In genomic region chr7:47332681-47333080, GRCh38 we compare ENCODE assay signal across 16 cellular contexts.
"Had no signal": no experiment of that assay in that cellular context is flagged by ENCODE, and none has a peak within 500 bp of the region (broad histone marks: within the 10 kb centered on the region; RNA-seq: fewer than 3 reads in every experiment).

No MANE protein-coding gene starts in this region.

- H3K4me1 Mint-ChIP-seq: activated CD4-positive, alpha-beta T cell treated with anti-CD3 and anti-CD28 coated beads, Interleukin-2, amount 10 ng/mL, durations not matched to agents 7 days and 5 days; activated naive CD8-positive, alpha-beta T cell treated with anti-CD3 and anti-CD28 coated beads, Interleukin-2, amount 10 ng/mL, durations not matched to agents 7 days and 5 days had no signal

- H3K9me3 ChIP-seq: ovary, tibial artery had no signal

- H3K9me3 Mint-ChIP-seq: activated CD4-positive, alpha-beta T cell treated with anti-CD3 and anti-CD28 coated beads, Interleukin-2, amount 10 ng/mL, durations not matched to agents 7 days and 5 days; activated naive CD8-positive, alpha-beta T cell treated with anti-CD3 and anti-CD28 coated beads, Interleukin-2, amount 10 ng/mL, durations not matched to agents 7 days and 5 days; activated T-helper 1 cell treated with anti-CD3 and anti-CD28 coated beads, Interleukin-12 subunit alpha, Interleukin-12 subunit beta, Interleukin-2, Interleukin-4 antibody, amounts not matched to agents 30 ng/mL and 10 ng/mL and 1 ng/mL, durations not matched to agents 14 hours and 24 hours and 36 hours; memory B cell; natural killer cell treated with Interleukin-12 subunit alpha and Interleukin-12 subunit beta and Interleukin-15 and Interleukin-18, amount 100 ng/mL, for 72 hours had no signal

- H3K4me3 Mint-ChIP-seq: activated CD4-positive, alpha-beta T cell treated with anti-CD3 and anti-CD28 coated beads, Interleukin-2, amount 10 ng/mL, durations not matched to agents 7 days and 5 days; activated naive CD8-positive, alpha-beta T cell treated with anti-CD3 and anti-CD28 coated beads, Interleukin-2, amount 10 ng/mL, durations not matched to agents 7 days and 5 days; activated T-helper 1 cell treated with anti-CD3 and anti-CD28 coated beads, Interleukin-12 subunit alpha, Interleukin-12 subunit beta, Interleukin-2, Interleukin-4 antibody, amounts not matched to agents 30 ng/mL and 10 ng/mL and 1 ng/mL, durations not matched to agents 14 hours and 24 hours and 36 hours; effector memory CD8-positive, alpha-beta T cell; memory B cell; natural killer cell treated with Interleukin-12 subunit alpha and Interleukin-12 subunit beta and Interleukin-15 and Interleukin-18, amount 100 ng/mL, for 72 hours; stimulated activated naive B cell treated with anti-CD40 and anti-IgM and Interleukin-4, amounts not matched to agents 10 μg/mL and 1 μg/mL and 100 μg/mL, for 72 hours had no signal

- H3K4me3 ChIP-seq: heart right ventricle, ovary, tibial artery had no signal

- H3K27ac Mint-ChIP-seq: activated CD4-positive, alpha-beta T cell treated with anti-CD3 and anti-CD28 coated beads, Interleukin-2, amount 10 ng/mL, durations not matched to agents 7 days and 5 days; activated naive CD8-positive, alpha-beta T cell treated with anti-CD3 and anti-CD28 coated beads, Interleukin-2, amount 10 ng/mL, durations not matched to agents 7 days and 5 days; activated T-helper 1 cell treated with anti-CD3 and anti-CD28 coated beads, Interleukin-12 subunit alpha, Interleukin-12 subunit beta, Interleukin-2, Interleukin-4 antibody, amounts not matched to agents 30 ng/mL and 10 ng/mL and 1 ng/mL, durations not matched to agents 14 hours and 24 hours and 36 hours; effector memory CD8-positive, alpha-beta T cell; natural killer cell treated with Interleukin-12 subunit alpha and Interleukin-12 subunit beta and Interleukin-15 and Interleukin-18, amount 100 ng/mL, for 72 hours; stimulated activated naive B cell treated with anti-CD40 and anti-IgM and Interleukin-4, amounts not matched to agents 10 μg/mL and 1 μg/mL and 100 μg/mL, for 72 hours had no signal

- H3K36me3 ChIP-seq: ovary had no signal

- H3K27me3 Mint-ChIP-seq: activated CD4-positive, alpha-beta T cell treated with anti-CD3 and anti-CD28 coated beads, Interleukin-2, amount 10 ng/mL, durations not matched to agents 7 days and 5 days; activated naive CD8-positive, alpha-beta T cell treated with anti-CD3 and anti-CD28 coated beads, Interleukin-2, amount 10 ng/mL, durations not matched to agents 7 days and 5 days; memory B cell; natural killer cell treated with Interleukin-12 subunit alpha and Interleukin-12 subunit beta and Interleukin-15 and Interleukin-18, amount 100 ng/mL, for 72 hours; stimulated activated naive B cell treated with anti-CD40 and anti-IgM and Interleukin-4, amounts not matched to agents 10 μg/mL and 1 μg/mL and 100 μg/mL, for 72 hours had no signal

- H3K27me3 ChIP-seq: heart right ventricle, ovary, tibial artery had no signal

- H3K27ac ChIP-seq: epithelial cell of prostate, ovary, tibial artery had no signal

- ATAC-seq: effector memory CD8-positive, alpha-beta T cell; heart right ventricle; natural killer cell treated with Interleukin-12 subunit alpha and Interleukin-12 subunit beta and Interleukin-15 and Interleukin-18, amount 100 ng/mL, for 72 hours; stimulated activated naive B cell treated with anti-CD40 and anti-IgM and Interleukin-4, amounts not matched to agents 10 μg/mL and 1 μg/mL and 100 μg/mL, for 72 hours had no signal

- H3K36me3 Mint-ChIP-seq: activated naive CD8-positive, alpha-beta T cell treated with anti-CD3 and anti-CD28 coated beads, Interleukin-2, amount 10 ng/mL, durations not matched to agents 7 days and 5 days; natural killer cell treated with Interleukin-12 subunit alpha and Interleukin-12 subunit beta and Interleukin-15 and Interleukin-18, amount 100 ng/mL, for 72 hours had no signal

- DNase-seq: activated CD4-positive, alpha-beta T cell treated with anti-CD3 and anti-CD28 coated beads, Interleukin-2, amount 10 ng/mL, durations not matched to agents 7 days and 5 days; activated CD4-positive, CD25-positive, alpha-beta regulatory T cell; activated naive CD4-positive, alpha-beta T cell; activated naive CD8-positive, alpha-beta T cell treated with anti-CD3 and anti-CD28 coated beads, Interleukin-2, amount 10 ng/mL, durations not matched to agents 7 days and 5 days; dermis blood vessel endothelial cell; effector memory CD8-positive, alpha-beta T cell; foreskin melanocyte; heart right ventricle; ovary; stimulated activated CD4-positive, alpha-beta T cell treated with anti-CD3 and anti-CD28 coated beads, Interleukin-2, amount 100 ng/mL, for 48 hours; stimulated activated naive B cell treated with anti-CD40 and anti-IgM and Interleukin-4, amounts not matched to agents 10 μg/mL and 1 μg/mL and 100 μg/mL, for 72 hours; tibial artery had no signal
